In genomic region chr3:76776927-76777326, GRCh38 we compare ENCODE assay signal across 1 cellular context.
TF ChIP-seq lines count a peak whose summit lies in the region.

No MANE protein-coding gene starts in this region.

TF ChIP-seq in GM23338, 12 proteins besides CTCF, POLR2A, EP300 and RAD21 (continued from another document):
- TF ChIP-seq ZNF462 (CRISPR knock-in tag; IDR thresholded peaks at IDR 0.05) (no peak), POLR2AphosphoS5 (IDR thresholded peaks at IDR 0.05; ENCODE audit: low read depth) (no peak), CREB1 (CRISPR knock-in tag; IDR thresholded peaks at IDR 0.05; ENCODE audit: low read depth) (no peak), ETS1 (IDR thresholded peaks at IDR 0.05) (no peak), REST (IDR thresholded peaks at IDR 0.05; ENCODE audit: unreplicated experiment) (no peak), STAT1 (IDR thresholded peaks at IDR 0.05; ENCODE audit: unreplicated experiment) (no peak), JUNB (IDR thresholded peaks at IDR 0.05; ENCODE audit: unreplicated experiment) (no peak), NANOG (IDR thresholded peaks at IDR 0.05; ENCODE audit: borderline replicate concordance) (no peak)
TF ChIP-seq in GM23338: peak in this region for 0.
